In genomic region chr10:31154996-31155395, GRCh38 we compare ENCODE assay signal across 27 cellular contexts.
"Had no signal": no experiment of that assay in that cellular context is flagged by ENCODE, and none has a peak within 500 bp of the region (broad histone marks: within the 10 kb centered on the region; RNA-seq: fewer than 3 reads in every experiment).

No MANE protein-coding gene starts in this region.

- H3K4me1 Mint-ChIP-seq: naive B cell; natural killer cell; stimulated activated memory B cell treated with anti-CD40 and anti-IgM and Interleukin-4, amounts not matched to agents 10 μg/mL and 1 μg/mL and 100 μg/mL, for 72 hours; stimulated activated naive CD8-positive, alpha-beta T cell treated with anti-CD3 and anti-CD28 coated beads, Interleukin-15, amount 100 ng/mL, for 72 hours had no signal

- H3K27ac Mint-ChIP-seq: mesothelial cell of epicardium; naive B cell; natural killer cell; nephron progenitor cell; neural progenitor cell; progenitor cell of endocrine pancreas; stimulated activated memory B cell treated with anti-CD40 and anti-IgM and Interleukin-4, amounts not matched to agents 10 μg/mL and 1 μg/mL and 100 μg/mL, for 72 hours; stimulated activated naive CD8-positive, alpha-beta T cell treated with anti-CD3 and anti-CD28 coated beads, Interleukin-15, amount 100 ng/mL, for 72 hours had no signal

- H3K9ac ChIP-seq: neural progenitor cell had no signal

- H3K9me3 Mint-ChIP-seq: natural killer cell, nephron progenitor cell, neural progenitor cell had no signal

- H3K4me1 ChIP-seq: right lobe of liver had no signal

- H3K27ac ChIP-seq: left ventricle myocardium inferior, neural progenitor cell, neutrophil, ovary, right atrium auricular region, right lobe of liver, tibial nerve, upper lobe of left lung, vagina had no signal

- H3K4me3 ChIP-seq: left ventricle myocardium inferior, lung, neural progenitor cell, ovary, right atrium auricular region, right lobe of liver, smooth muscle cell, tibial nerve, upper lobe of left lung, vagina had no signal

- H3K27me3 ChIP-seq: neural progenitor cell, neutrophil, ovary, right atrium auricular region, right lobe of liver, tibial nerve, upper lobe of left lung, vagina had no signal

- H3K4me2 ChIP-seq: neural progenitor cell, smooth muscle cell had no signal

- ATAC-seq: left cardiac atrium; natural killer cell; right lobe of liver; stimulated activated memory B cell treated with anti-CD40 and anti-IgM and Interleukin-4, amounts not matched to agents 10 μg/mL and 1 μg/mL and 100 μg/mL, for 72 hours; stimulated activated naive CD8-positive, alpha-beta T cell treated with anti-CD3 and anti-CD28 coated beads, Interleukin-15, amount 100 ng/mL, for 72 hours had no signal

- H3K36me3 ChIP-seq: left ventricle myocardium inferior, neural progenitor cell, neutrophil, ovary, right atrium auricular region, right lobe of liver, tibial nerve, upper lobe of left lung, vagina had no signal

- H3K27me3 Mint-ChIP-seq: naive B cell; progenitor cell of endocrine pancreas; stimulated activated memory B cell treated with anti-CD40 and anti-IgM and Interleukin-4, amounts not matched to agents 10 μg/mL and 1 μg/mL and 100 μg/mL, for 72 hours; stimulated activated naive CD8-positive, alpha-beta T cell treated with anti-CD3 and anti-CD28 coated beads, Interleukin-15, amount 100 ng/mL, for 72 hours had no signal

- H3K36me3 Mint-ChIP-seq: mesothelial cell of epicardium; naive B cell; natural killer cell; stimulated activated memory B cell treated with anti-CD40 and anti-IgM and Interleukin-4, amounts not matched to agents 10 μg/mL and 1 μg/mL and 100 μg/mL, for 72 hours had no signal

- H3K4me3 Mint-ChIP-seq: mesothelial cell of epicardium; naive B cell; natural killer cell; nephron progenitor cell; neural progenitor cell; stimulated activated memory B cell treated with anti-CD40 and anti-IgM and Interleukin-4, amounts not matched to agents 10 μg/mL and 1 μg/mL and 100 μg/mL, for 72 hours; stimulated activated naive CD8-positive, alpha-beta T cell treated with anti-CD3 and anti-CD28 coated beads, Interleukin-15, amount 100 ng/mL, for 72 hours had no signal

- DNase-seq: islet precursor cell; left cardiac atrium; left ventricle myocardium inferior; mesendoderm; naive B cell; natural killer cell; nephron progenitor cell; ovary; right lobe of liver; stimulated activated CD4-positive, alpha-beta T cell treated with anti-CD3 and anti-CD28 coated beads, Interleukin-1b, Interleukin-23, amount 100 ng/mL, for 48 hours; stimulated activated CD4-positive, alpha-beta T cell treated with anti-CD3 and anti-CD28 coated beads, Interleukin-2, amount 100 ng/mL, for 48 hours; stimulated activated CD4-positive, alpha-beta T cell treated with anti-CD3 and anti-CD28 coated beads, Interleukin-4, amount 100 ng/mL, for 4 hours; stimulated activated CD8-positive, alpha-beta memory T cell treated with anti-CD3 and anti-CD28 coated beads, Interleukin-4, amount 100 ng/mL, for 48 hours; stimulated activated naive CD4-positive, alpha-beta T cell treated with Interleukin-2 at 50 U/mL for 16 hours; stimulated activated naive CD8-positive, alpha-beta T cell treated with anti-CD3 and anti-CD28 coated beads, Interleukin-15, amount 100 ng/mL, for 72 hours; substantia nigra; upper lobe of left lung had no signal

- H2AFZ ChIP-seq: neural progenitor cell had no signal

- H3K9me3 ChIP-seq: left ventricle myocardium inferior, neutrophil, ovary, right atrium auricular region, right lobe of liver, tibial nerve, upper lobe of left lung, vagina had no signal
